24 cellular contexts compared by ENCODE assay signal in the genomic region with DNA sequence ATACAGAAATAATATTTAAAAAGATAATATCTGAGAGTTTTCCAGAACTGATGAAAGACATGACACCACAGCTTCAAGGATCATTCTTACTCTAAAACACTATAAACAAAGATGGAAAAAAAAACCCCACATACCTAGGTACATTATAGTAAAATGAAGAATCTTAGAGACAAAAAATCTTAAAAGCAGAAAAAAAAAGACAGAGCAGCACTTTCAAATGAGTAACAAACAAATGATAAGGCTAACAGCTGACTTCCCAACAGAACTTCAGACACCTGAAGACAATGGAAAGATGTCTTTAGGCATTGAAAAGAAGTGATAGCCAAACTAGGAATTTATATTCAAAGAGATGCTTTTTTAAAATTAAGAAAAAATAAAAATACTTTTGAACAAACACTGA.
"Had no signal": no experiment of that assay in that cellular context is flagged by ENCODE, and none has a peak within 500 bp of the region (broad histone marks: within the 10 kb centered on the region; RNA-seq: fewer than 3 reads in every experiment).

No MANE protein-coding gene starts in this region.

- H3K4me3 ChIP-seq: SJSA1, SK-N-MC had no signal

- H3K36me3 ChIP-seq: SJSA1 had no signal

- DNase-seq: Kasumi-1, KG1, MM.1S, MV-4-11, NCI-H1048, NCI-H1105, NCI-H1417, NCI-H1436 treated with DMSO at 0.1 percent for 48 hours, NCI-H1694, NCI-H187 treated with DMSO at 0.1 percent for 48 hours, NCI-H2029 treated with DMSO at 0.1 percent for 48 hours, NCI-H2171, NCI-H226, NCI-H446, NCI-H510A, NCI-H524 treated with DMSO at 0.1 percent for 48 hours, NCI-H69, NCI-H774, Right ventricle myocardium superior, RPMI8226, SIG-M5 had no signal

- H3K27me3 ChIP-seq: SJSA1 had no signal

- H3K27ac ChIP-seq: HL-60, SJSA1, SK-N-MC had no signal

- H3K4me1 ChIP-seq: SJSA1 had no signal
